Comparison of ENCODE assay signal across 22 cellular contexts in genomic region chr15:38636597-38636996, GRCh38.
"Had no signal": no experiment of that assay in that cellular context is flagged by ENCODE, and none has a peak within 500 bp of the region (broad histone marks: within the 10 kb centered on the region; RNA-seq: fewer than 3 reads in every experiment).

No MANE protein-coding gene starts in this region.

- DNase-seq: activated B cell treated with CpG ODN at 0.5 μM for 24 hours; activated CD4-positive, alpha-beta T cell treated with anti-CD3 and anti-CD28 coated beads for 1 hour; activated CD4-positive, alpha-beta T cell treated with anti-CD3 and anti-CD28 coated beads, Interleukin-2, amount 10 ng/mL, durations not matched to agents 24 days and 14 days; activated CD4-positive, alpha-beta T cell treated with anti-CD3 and anti-CD28 coated beads, Interleukin-2, amount 50 U/mL, for 48 hours; activated CD8-positive, alpha-beta memory T cell treated with anti-CD3 and anti-CD28 coated beads, Interleukin-2, amount 10 ng/mL, durations not matched to agents 7 days and 5 days; activated effector memory CD4-positive, alpha-beta T cell treated with Interleukin-2 at 50 U/mL for 16 hours; activated naive CD4-positive, alpha-beta T cell; activated T-cell treated with anti-CD3 and anti-CD28 coated beads, Interleukin-2, amount 50 U/mL, for 24 hours; amniotic stem cell; KBM-7; NCI-H1048; NCI-H146; NCI-H187 treated with DMSO at 0.1 percent for 48 hours; NCI-H2171 treated with DMSO at 0.1 percent for 48 hours; NCI-H226; NCI-H526; NCI-H82; NK-92 treated with Interleukin-12 subunit alpha and Interleukin-12 subunit beta, amount 100 ng/mL, for 24 hours; PC-3; SIG-M5; T-helper 2 cell; T1000 had no signal

- ATAC-seq: activated CD8-positive, alpha-beta memory T cell treated with anti-CD3 and anti-CD28 coated beads, Interleukin-2, amount 10 ng/mL, durations not matched to agents 7 days and 5 days; PC-3 had no signal
